Comparison of ENCODE assay signal across 13 cellular contexts in genomic region chr15:28992996-28993719, GRCh38.
DNase-seq lines count a peak whose midpoint lies in the region; ATAC-seq lines count a peak whose summit lies in the region.
"Had no signal": no experiment of that assay in that cellular context is flagged by ENCODE, and none has a peak within 500 bp of the region (broad histone marks: within the 10 kb centered on the region; RNA-seq: fewer than 3 reads in every experiment).

No MANE protein-coding gene starts in this region.

- peaks cover 10% of the 10 kb centered on the region for H3K36me3 Mint-ChIP-seq in activated naive CD8-positive, alpha-beta T cell treated with anti-CD3 and anti-CD28 coated beads for 36 hours
- peaks cover 3% of the 10 kb centered on the region for H3K36me3 Mint-ChIP-seq in activated naive CD8-positive, alpha-beta T cell treated with anti-CD3 and anti-CD28 coated beads, Interleukin-2, amount 50 U/mL, for 24 hours (ENCODE audit: low read depth)

- no peak overlapping the region for H3K4me3 Mint-ChIP-seq in activated naive CD8-positive, alpha-beta T cell treated with anti-CD3 and anti-CD28 coated beads for 36 hours
- no peak overlapping the region for H3K4me3 Mint-ChIP-seq in activated naive CD8-positive, alpha-beta T cell treated with anti-CD3 and anti-CD28 coated beads, Interleukin-2, amount 50 U/mL, for 24 hours
- H3K4me3 Mint-ChIP-seq: activated B cell treated with CpG ODN at 0.5 μM for 24 hours had no signal

- H3K27me3 Mint-ChIP-seq in activated naive CD8-positive, alpha-beta T cell treated with anti-CD3 and anti-CD28 coated beads for 36 hours = no peaks in the 10 kb centered on the region
- H3K27me3 Mint-ChIP-seq in activated naive CD8-positive, alpha-beta T cell treated with anti-CD3 and anti-CD28 coated beads, Interleukin-2, amount 50 U/mL, for 24 hours = no peaks in the 10 kb centered on the region
- H3K27me3 Mint-ChIP-seq: activated B cell treated with CpG ODN at 0.5 μM for 24 hours had no signal

- no peak for ATAC-seq in activated naive CD8-positive, alpha-beta T cell treated with anti-CD3 and anti-CD28 coated beads, Interleukin-2, amount 50 U/mL, for 24 hours
- no peak for ATAC-seq in HG03039 (IDR thresholded peaks at IDR 0.05; ENCODE audit: unreplicated experiment)
- ATAC-seq in GM21515 (IDR thresholded peaks at IDR 0.05; ENCODE audit: unreplicated experiment) = no peak
- ATAC-seq: GM12878 had no signal

- peak overlapping the region; percentile 83 for H3K27ac Mint-ChIP-seq in activated naive CD8-positive, alpha-beta T cell treated with anti-CD3 and anti-CD28 coated beads for 36 hours
- H3K27ac Mint-ChIP-seq in activated naive CD8-positive, alpha-beta T cell treated with anti-CD3 and anti-CD28 coated beads, Interleukin-2, amount 50 U/mL, for 24 hours = no peak overlapping the region
- H3K27ac Mint-ChIP-seq: activated B cell treated with CpG ODN at 0.5 μM for 24 hours had no signal

- H3K4me1 Mint-ChIP-seq in activated naive CD8-positive, alpha-beta T cell treated with anti-CD3 and anti-CD28 coated beads for 36 hours = peaks cover 60% of the 10 kb centered on the region
- H3K4me1 Mint-ChIP-seq in activated naive CD8-positive, alpha-beta T cell treated with anti-CD3 and anti-CD28 coated beads, Interleukin-2, amount 50 U/mL, for 24 hours = peaks cover 47% of the 10 kb centered on the region
- H3K4me1 Mint-ChIP-seq: activated B cell treated with CpG ODN at 0.5 μM for 24 hours had no signal

- no peak for DNase-seq in activated naive CD8-positive, alpha-beta T cell treated with anti-CD3 and anti-CD28 coated beads for 36 hours
- no peak for DNase-seq in activated naive CD8-positive, alpha-beta T cell treated with anti-CD3 and anti-CD28 coated beads, Interleukin-2, amount 50 U/mL, for 24 hours
- DNase-seq in cerebellar cortex (ENCODE audit: low spot score) (peak; percentile 63), left kidney (ENCODE audit: low read depth, low spot score) (peak; percentile 38), NCI-H345 treated with DMSO at 0.1 percent for 48 hours (lab: John Stamatoyannopoulos, UW; ENCODE audit: unreplicated experiment) (no peak)
- DNase-seq: activated B cell treated with CpG ODN at 0.5 μM for 24 hours, NCI-H1048, NCI-H510A, SHP77 treated with DMSO at 0.1 percent for 48 hours had no signal

- no peaks in the 10 kb centered on the region for H3K9me3 Mint-ChIP-seq in activated naive CD8-positive, alpha-beta T cell treated with anti-CD3 and anti-CD28 coated beads for 36 hours
- no peaks in the 10 kb centered on the region for H3K9me3 Mint-ChIP-seq in activated naive CD8-positive, alpha-beta T cell treated with anti-CD3 and anti-CD28 coated beads, Interleukin-2, amount 50 U/mL, for 24 hours
- H3K9me3 Mint-ChIP-seq: activated B cell treated with CpG ODN at 0.5 μM for 24 hours had no signal

- peak overlapping the region; percentile 98 for H3K27ac ChIP-seq in temporal lobe (ENCODE audit: low read depth, low read length)

Comparison
In these comparisons a context has a peak if more than half of its experiments do, and no peak if none do; other contexts are left out.
1. DNase-seq: peak in cerebellar cortex (single experiment) and left kidney (single experiment); none in activated naive CD8-positive, alpha-beta T cell treated with anti-CD3 and anti-CD28 coated beads for 36 hours (single experiment), activated naive CD8-positive, alpha-beta T cell treated with anti-CD3 and anti-CD28 coated beads, Interleukin-2, amount 50 U/mL, for 24 hours (single experiment) and NCI-H345 treated with DMSO at 0.1 percent for 48 hours (single experiment).